ENCODE assay signal across 18 cellular contexts in genomic region chr10:30462513-30462912, GRCh38.
"Had no signal": no experiment of that assay in that cellular context is flagged by ENCODE, and none has a peak within 500 bp of the region (broad histone marks: within the 10 kb centered on the region; RNA-seq: fewer than 3 reads in every experiment).

No MANE protein-coding gene starts in this region.

- H3K27me3 Mint-ChIP-seq: activated CD4-positive, alpha-beta memory T cell treated with anti-CD3 and anti-CD28 coated beads for 36 hours; stimulated activated naive CD8-positive, alpha-beta T cell treated with anti-CD3 and anti-CD28 coated beads, Interleukin-15, Interleukin-2, amounts not matched to agents 100 ng/mL and 50 ng/mL, for 24 hours; T-helper 17 cell had no signal

- DNase-seq: activated CD4-positive, alpha-beta memory T cell treated with anti-CD3 and anti-CD28 coated beads for 36 hours; activated CD4-positive, alpha-beta T cell treated with anti-CD3 and anti-CD28 coated beads for 48 hours; activated CD4-positive, CD25-positive, alpha-beta regulatory T cell; activated effector memory CD4-positive, alpha-beta T cell treated with anti-CD3 and anti-CD28 coated beads, Interleukin-2, amount 50 U/mL, for 16 hours; activated naive CD4-positive, alpha-beta T cell treated with anti-CD3 and anti-CD28 coated beads, Interleukin-2, amount 10 ng/mL, durations not matched to agents 7 days and 5 days; amygdala; cortex of kidney; midbrain; retina; stimulated activated CD4-positive, alpha-beta T cell treated with anti-CD3 and anti-CD28 coated beads, Interleukin-4, amount 100 ng/mL, for 24 hours; SW 1271; T-helper 17 cell; tibial artery had no signal

- ATAC-seq: left lobe of liver, T-helper 17 cell had no signal

- H3K4me3 ChIP-seq: tibial artery had no signal

- H3K27ac Mint-ChIP-seq: activated CD4-positive, alpha-beta memory T cell treated with anti-CD3 and anti-CD28 coated beads for 36 hours; activated naive CD4-positive, alpha-beta T cell treated with anti-CD3 and anti-CD28 coated beads, Interleukin-2, amount 10 ng/mL, durations not matched to agents 7 days and 5 days; nephron; stimulated activated naive CD8-positive, alpha-beta T cell treated with anti-CD3 and anti-CD28 coated beads, Interleukin-15, Interleukin-2, amounts not matched to agents 100 ng/mL and 50 ng/mL, for 24 hours; T-helper 17 cell had no signal

- H3K4me3 Mint-ChIP-seq: activated CD4-positive, alpha-beta memory T cell treated with anti-CD3 and anti-CD28 coated beads for 36 hours; activated naive CD4-positive, alpha-beta T cell treated with anti-CD3 and anti-CD28 coated beads, Interleukin-2, amount 10 ng/mL, durations not matched to agents 7 days and 5 days; nephron; stimulated activated naive CD8-positive, alpha-beta T cell treated with anti-CD3 and anti-CD28 coated beads, Interleukin-15, Interleukin-2, amounts not matched to agents 100 ng/mL and 50 ng/mL, for 24 hours; T-helper 17 cell had no signal

- H3K9me3 ChIP-seq: tibial artery had no signal

- FAIRE-seq: bronchial epithelial cell had no signal

- H3K27me3 ChIP-seq: tibial artery had no signal

- H3K9me3 Mint-ChIP-seq: activated CD4-positive, alpha-beta memory T cell treated with anti-CD3 and anti-CD28 coated beads for 36 hours; activated naive CD4-positive, alpha-beta T cell treated with anti-CD3 and anti-CD28 coated beads, Interleukin-2, amount 10 ng/mL, durations not matched to agents 7 days and 5 days; nephron; stimulated activated naive CD8-positive, alpha-beta T cell treated with anti-CD3 and anti-CD28 coated beads, Interleukin-15, Interleukin-2, amounts not matched to agents 100 ng/mL and 50 ng/mL, for 24 hours had no signal

- H3K27ac ChIP-seq: epithelial cell of prostate, tibial artery had no signal
